ENCODE assay signal across 16 cellular contexts in the genomic region with DNA sequence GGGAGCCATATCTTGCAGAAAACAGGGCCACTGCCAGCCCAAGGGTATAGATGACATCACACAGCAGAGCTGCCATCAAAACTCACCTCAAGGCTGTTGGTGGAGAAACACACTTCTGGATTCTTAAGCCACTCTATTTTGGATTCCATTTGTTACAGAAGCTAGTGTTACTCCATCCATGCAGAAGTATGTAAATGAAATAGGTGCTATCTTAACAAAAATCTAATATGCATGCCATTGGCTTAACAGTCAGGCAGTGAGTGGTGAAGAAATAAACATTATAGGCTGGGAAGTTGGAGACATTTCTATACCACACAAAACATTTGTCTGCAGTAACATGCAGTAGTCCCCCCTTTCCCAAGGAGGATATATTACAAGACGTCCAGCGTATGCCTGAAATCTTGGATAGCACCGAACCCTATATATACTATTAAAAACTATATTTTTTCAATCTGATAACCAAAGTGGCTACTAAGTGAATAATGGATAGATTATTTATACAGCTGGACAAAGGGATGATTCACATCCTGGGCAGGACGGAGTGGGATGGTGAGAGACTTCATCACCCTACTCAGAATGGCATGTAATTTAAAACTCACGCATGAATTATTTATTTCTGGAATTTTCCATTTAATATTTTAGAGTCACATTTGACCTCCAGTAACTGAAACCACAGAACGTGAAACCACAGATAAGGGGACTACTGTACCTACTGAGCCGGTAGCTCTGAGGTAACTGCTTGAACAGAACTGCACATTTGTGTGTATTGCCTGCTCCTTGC.
A peak's percentile ranks its signal among the peaks of the same experiment; 100 is the strongest.
DNase-seq lines count a peak whose midpoint lies in the region; ATAC-seq and TF ChIP-seq lines count a peak whose summit lies in the region.
"Had no signal": no experiment of that assay in that cellular context is flagged by ENCODE, and none has a peak within 500 bp of the region (broad histone marks: within the 10 kb centered on the region; RNA-seq: fewer than 3 reads in every experiment).

No MANE protein-coding gene starts in this region.

- peaks cover 0 to 8% of the 10 kb centered on the region in 2 donors for H3K4me1 ChIP-seq in ascending aorta
- H3K4me1 ChIP-seq: upper lobe of left lung had no signal

- POLR2A ChIA-PET in HEK293T (lab: Yijun Ruan, JAX) = no interaction called here

- TF ChIP-seq CTCF in AG10803 (conservative IDR thresholded peaks at IDR 0.05; ENCODE audit: low read length) (no peak), ascending aorta (IDR thresholded peaks at IDR 0.05) (no peak)

- intact Hi-C loops in ascending aorta (cut with DNase I) = loop anchor here (5.0 kb wide), 1 partner anchor 61 kb away; no protein-coding TSS in a partner anchor

- ATAC-seq in GM18511 (IDR thresholded peaks at IDR 0.05; ENCODE audit: unreplicated experiment) (no peak), HG02840 (IDR thresholded peaks at IDR 0.05; ENCODE audit: low FRiP score, unreplicated experiment) (no peak)
- ATAC-seq: activated CD8-positive, alpha-beta T cell treated with anti-CD3 and anti-CD28 coated beads, Interleukin-2, amount 10 ng/mL, durations not matched to agents 7 days and 5 days; gastrocnemius medialis; left ventricle myocardium superior; T-cell had no signal

- no peaks in the 10 kb centered on the region for H3K9me3 ChIP-seq in ascending aorta
- H3K9me3 ChIP-seq: gastrocnemius medialis, upper lobe of left lung had no signal

- CTCF ChIA-PET in HEK293T (lab: Yijun Ruan, JAX) = interaction anchor here (1.1 kb wide), 1 partner anchor 46 kb away, joined by 3 read pairs; no protein-coding TSS in a partner anchor

- DNase-seq in AG10803 (ENCODE audit: low read depth) (peak; percentile 68), ascending aorta (ENCODE audit: low spot score in 2 of 2) (no peak), hepatic stellate cell (ENCODE audit: low spot score) (peak; percentile 36), HEK293T (ENCODE audit: extremely low spot score) (no peak), NCI-H345 treated with DMSO at 0.1 percent for 48 hours (lab: John Stamatoyannopoulos, UW; ENCODE audit: unreplicated experiment) (no peak)
- DNase-seq: activated CD8-positive, alpha-beta T cell treated with anti-CD3 and anti-CD28 coated beads, Interleukin-2, amount 10 ng/mL, durations not matched to agents 7 days and 5 days; gastrocnemius medialis; left ventricle myocardium superior; MM.1S; NCI-H524; T-cell; upper lobe of left lung had no signal

- TF ChIP-seq EP300 in Ishikawa (IDR thresholded peaks at IDR 0.05; ENCODE audit: borderline replicate concordance) = 0 out of 2 replicates have a peak, but pooled peaks have one; percentile 20

- no peak for TF ChIP-seq RAD21 in Ishikawa (IDR thresholded peaks at IDR 0.05; ENCODE audit: low read depth)

- H3K27ac ChIP-seq in ascending aorta = peak overlapping the region; percentile 26 to 51
- H3K27ac ChIP-seq: C4-2B, gastrocnemius medialis, upper lobe of left lung had no signal

- no peaks in the 10 kb centered on the region for H3K36me3 ChIP-seq in ascending aorta
- H3K36me3 ChIP-seq: gastrocnemius medialis, upper lobe of left lung had no signal

- no peak overlapping the region for H3K4me3 ChIP-seq in AG10803 (ENCODE audit: low read length)
- H3K4me3 ChIP-seq in ascending aorta = no peak overlapping the region
- H3K4me3 ChIP-seq: gastrocnemius medialis, upper lobe of left lung had no signal

- H3K27me3 ChIP-seq in ascending aorta = no peaks in the 10 kb centered on the region
- H3K27me3 ChIP-seq: gastrocnemius medialis, upper lobe of left lung had no signal

TF ChIP-seq in Ishikawa, 13 proteins besides CTCF, POLR2A, EP300 and RAD21 (continues in another document):
- TF ChIP-seq TEAD4 (IDR thresholded peaks at IDR 0.05) = no peak
- no peak for TF ChIP-seq ZBTB7A (IDR thresholded peaks at IDR 0.05; ENCODE audit: low read depth)
- TF ChIP-seq, protein P1, sequence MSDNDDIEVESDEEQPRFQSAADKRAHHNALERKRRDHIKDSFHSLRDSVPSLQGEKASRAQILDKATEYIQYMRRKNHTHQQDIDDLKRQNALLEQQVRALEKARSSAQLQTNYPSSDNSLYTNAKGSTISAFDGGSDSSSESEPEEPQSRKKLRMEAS (IDR thresholded peaks at IDR 0.05) = no peak
- no peak for TF ChIP-seq CREB1 (IDR thresholded peaks at IDR 0.05; ENCODE audit: low read depth)
- TF ChIP-seq, protein P2, sequence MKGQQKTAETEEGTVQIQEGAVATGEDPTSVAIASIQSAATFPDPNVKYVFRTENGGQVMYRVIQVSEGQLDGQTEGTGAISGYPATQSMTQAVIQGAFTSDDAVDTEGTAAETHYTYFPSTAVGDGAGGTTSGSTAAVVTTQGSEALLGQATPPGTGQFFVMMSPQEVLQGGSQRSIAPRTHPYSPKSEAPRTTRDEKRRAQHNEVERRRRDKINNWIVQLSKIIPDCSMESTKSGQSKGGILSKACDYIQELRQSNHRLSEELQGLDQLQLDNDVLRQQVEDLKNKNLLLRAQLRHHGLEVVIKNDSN (IDR thresholded peaks at IDR 0.05) = no peak
- TF ChIP-seq CEBPB (IDR thresholded peaks at IDR 0.05) = no peak
- no peak for TF ChIP-seq YY1 (IDR thresholded peaks at IDR 0.05; ENCODE audit: low read depth)
- no peak for TF ChIP-seq TCF12 (IDR thresholded peaks at IDR 0.05; ENCODE audit: low read depth)
- TF ChIP-seq TAF1 (IDR thresholded peaks at IDR 0.05; ENCODE audit: low read depth) = no peak
- no peak for TF ChIP-seq EGR1 (IDR thresholded peaks at IDR 0.05)
- no peak for TF ChIP-seq FOXM1 (IDR thresholded peaks at IDR 0.05; ENCODE audit: borderline replicate concordance, low read depth)
- no peak for TF ChIP-seq NFIC (IDR thresholded peaks at IDR 0.05)

TF ChIP-seq in HEK293T, 16 proteins besides CTCF, POLR2A, EP300 and RAD21:
- TF ChIP-seq FOXA1 (IDR thresholded peaks at IDR 0.05) = no peak
- no peak for TF ChIP-seq ARNT (IDR thresholded peaks at IDR 0.05)
- TF ChIP-seq BHLHE40 (IDR thresholded peaks at IDR 0.05; ENCODE audit: borderline replicate concordance) = no peak
- no peak for TF ChIP-seq SUZ12 (IDR thresholded peaks at IDR 0.05)
- no peak for TF ChIP-seq HDGF (IDR thresholded peaks at IDR 0.05; ENCODE audit: borderline replicate concordance)
- TF ChIP-seq, protein P3, sequence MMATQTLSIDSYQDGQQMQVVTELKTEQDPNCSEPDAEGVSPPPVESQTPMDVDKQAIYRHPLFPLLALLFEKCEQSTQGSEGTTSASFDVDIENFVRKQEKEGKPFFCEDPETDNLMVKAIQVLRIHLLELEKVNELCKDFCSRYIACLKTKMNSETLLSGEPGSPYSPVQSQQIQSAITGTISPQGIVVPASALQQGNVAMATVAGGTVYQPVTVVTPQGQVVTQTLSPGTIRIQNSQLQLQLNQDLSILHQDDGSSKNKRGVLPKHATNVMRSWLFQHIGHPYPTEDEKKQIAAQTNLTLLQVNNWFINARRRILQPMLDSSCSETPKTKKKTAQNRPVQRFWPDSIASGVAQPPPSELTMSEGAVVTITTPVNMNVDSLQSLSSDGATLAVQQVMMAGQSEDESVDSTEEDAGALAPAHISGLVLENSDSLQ (IDR thresholded peaks at IDR 0.05) = no peak
- no peak for TF ChIP-seq NFRKB (IDR thresholded peaks at IDR 0.05)
- TF ChIP-seq FOXM1 (IDR thresholded peaks at IDR 0.05; ENCODE audit: borderline replicate concordance) = no peak
- TF ChIP-seq ZNF384 (IDR thresholded peaks at IDR 0.05) = no peak
- TF ChIP-seq LEF1 (IDR thresholded peaks at IDR 0.05; ENCODE audit: borderline replicate concordance) = no peak
- no peak for TF ChIP-seq FOXK2 (IDR thresholded peaks at IDR 0.05)
- TF ChIP-seq CTBP1 (IDR thresholded peaks at IDR 0.05; ENCODE audit: borderline replicate concordance) = no peak
- no peak for TF ChIP-seq ELF4 (IDR thresholded peaks at IDR 0.05)

Comparison
In these comparisons a context has a peak if more than half of its experiments do, and no peak if none do; other contexts are left out.
1. DNase-seq: peak in AG10803 (single experiment) and hepatic stellate cell (single experiment); none in ascending aorta (0 of 2), HEK293T (single experiment) and NCI-H345 treated with DMSO at 0.1 percent for 48 hours (single experiment).